ENCODE assay signal across 35 cellular contexts in the genomic region with DNA sequence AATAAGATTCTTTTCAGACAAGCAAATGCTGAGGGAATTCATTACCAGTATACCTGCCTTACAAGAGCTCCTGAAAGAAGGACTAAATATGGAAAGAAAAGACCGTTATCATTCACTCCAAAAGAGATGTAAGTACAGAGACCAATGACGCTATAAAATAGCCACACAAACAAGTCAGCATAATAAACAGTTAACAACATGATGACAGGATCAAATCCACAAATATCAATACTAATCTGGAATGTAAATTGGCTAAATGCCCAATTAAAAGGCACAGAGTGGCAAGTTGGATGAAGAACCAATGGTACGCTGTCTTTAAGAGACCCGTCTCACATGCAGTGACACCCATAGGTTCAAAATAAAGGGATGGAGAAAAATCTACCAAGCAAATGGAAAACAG.
"Had no signal": no experiment of that assay in that cellular context is flagged by ENCODE, and none has a peak within 500 bp of the region (broad histone marks: within the 10 kb centered on the region; RNA-seq: fewer than 3 reads in every experiment).

No MANE protein-coding gene starts in this region.

- H3K9ac ChIP-seq: KMS-11 had no signal

- H3K4me2 ChIP-seq: KMS-11 had no signal

- H3K27me3 ChIP-seq: MG63 had no signal

- H3K4me3 ChIP-seq: MG63 had no signal

- H3K36me3 ChIP-seq: MG63 had no signal

- DNase-seq: Kasumi-1, KG1, MG63, MM.1S, MV-4-11, NCI-H1048, NCI-H1092, NCI-H1092 treated with DMSO at 0.1 percent for 48 hours, NCI-H1105, NCI-H1105 treated with DMSO at 0.1 percent for 48 hours, NCI-H1417, NCI-H1417 treated with DMSO at 0.1 percent for 48 hours, NCI-H1436, NCI-H1436 treated with DMSO at 0.1 percent for 48 hours, NCI-H146, NCI-H1694, NCI-H1694 treated with DMSO at 0.1 percent for 48 hours, NCI-H187, NCI-H187 treated with DMSO at 0.1 percent for 48 hours, NCI-H1930, NCI-H2029, NCI-H2081, NCI-H2081 treated with DMSO at 0.1 percent for 48 hours, NCI-H2107, NCI-H2171, NCI-H2171 treated with DMSO at 0.1 percent for 48 hours, NCI-H2227 treated with DMSO at 0.1 percent for 48 hours, NCI-H226, NCI-H345, NCI-H446, NCI-H446 treated with DMSO at 0.1 percent for 48 hours, NCI-H510A, NCI-H510A treated with DMSO at 0.1 percent for 48 hours, NCI-H524 had no signal

- H3K27ac ChIP-seq: KMS-11 had no signal
